Comparison of ENCODE assay signal across 9 cellular contexts in the genomic region with DNA sequence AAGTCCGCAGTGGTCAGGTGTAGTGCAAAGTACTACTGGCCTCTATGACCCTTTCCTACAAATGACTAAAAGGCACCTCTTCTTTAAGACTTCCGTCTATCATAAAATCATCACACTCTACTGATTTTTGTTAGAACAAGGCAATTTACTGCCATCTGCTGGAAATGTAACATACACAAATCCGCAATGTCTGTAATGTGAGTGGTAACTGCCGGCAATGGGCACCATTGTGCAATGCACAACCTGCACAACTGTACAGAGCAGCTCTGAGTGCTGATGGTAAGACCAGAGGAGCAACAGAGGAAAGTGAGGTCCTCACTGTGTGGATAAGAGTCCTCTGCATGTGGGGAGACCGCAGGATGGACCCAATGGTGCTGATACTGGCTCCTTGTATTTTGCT.
A peak's percentile ranks its signal among the peaks of the same experiment; 100 is the strongest.
DNase-seq lines count a peak whose midpoint lies in the region; TF ChIP-seq lines count a peak whose summit lies in the region.
"Had no signal": no experiment of that assay in that cellular context is flagged by ENCODE, and none has a peak within 500 bp of the region (broad histone marks: within the 10 kb centered on the region; RNA-seq: fewer than 3 reads in every experiment).

No MANE protein-coding gene starts in this region.

- H2AFZ ChIP-seq in PC-9: no peak overlapping the region
- H2AFZ ChIP-seq in hepatocyte: no peak overlapping the region

- H3K9me2 ChIP-seq in PC-9 (ENCODE audit: insufficient read depth) (no peaks in the 10 kb centered on the region), hepatocyte (replicated peaks; ENCODE audit: insufficient read depth) (no peaks in the 10 kb centered on the region)

- no TSS peak for BruUV-seq in PC-9 (replicated peaks; lab: Mats Ljungman, UMichigan)

- H4K20me1 ChIP-seq in PC-9 (ENCODE audit: insufficient read depth) (no peaks in the 10 kb centered on the region), hepatocyte (ENCODE audit: insufficient read depth, poor library complexity, severe bottlenecking) (no peaks in the 10 kb centered on the region)

- H3K4me2 ChIP-seq in PC-9 (no peak overlapping the region), hepatocyte (no peak overlapping the region)

- intact Hi-C loops in PC-9 (cut with micrococcal nuclease; ENCODE audit: unreplicated experiment): no loop called here

- no peaks in the 10 kb centered on the region for H3K36me3 ChIP-seq in PC-9 (ENCODE audit: low read depth)
- no peaks in the 10 kb centered on the region for H3K36me3 ChIP-seq in hepatocyte (replicated peaks; ENCODE audit: insufficient read depth, low read depth)
- H3K36me3 ChIP-seq: thoracic aorta had no signal

- H3F3A ChIP-seq in PC-9 (ENCODE audit: insufficient read depth, low read depth): no peaks in the 10 kb centered on the region

- H3K4me1 ChIP-seq in PC-9 (replicated peaks; ENCODE audit: insufficient read depth) (no peaks in the 10 kb centered on the region), hepatocyte (ENCODE audit: insufficient read depth) (no peaks in the 10 kb centered on the region)

- H3K4me3 ChIP-seq in PC-9 (no peak overlapping the region), hepatocyte (no peak overlapping the region)
- H3K4me3 ChIP-seq: thoracic aorta had no signal

- no peaks in the 10 kb centered on the region for H3K9me3 ChIP-seq in PC-9 (ENCODE audit: insufficient read depth, low read depth)
- no peaks in the 10 kb centered on the region for H3K9me3 ChIP-seq in hepatocyte (ENCODE audit: low read depth)
- H3K9me3 ChIP-seq: thoracic aorta had no signal

- CTCF ChIA-PET in PC-9 (lab: Charles Lee): no interaction called here

- DNase-seq in AG08396 (ENCODE audit: low spot score) (peak; percentile 40), HCEC 1CT (peak; percentile 48), PC-9 (peak; percentile 21 to 53), hepatocyte (ENCODE audit: low spot score) (no peak), germinal center (ENCODE audit: low spot score) (no peak), NCI-H1436 (lab: John Stamatoyannopoulos, UW) (no peak)
- DNase-seq in stimulated activated CD4-positive, alpha-beta T cell treated with anti-CD3 and anti-CD28 coated beads, Interleukin-2, amount 100 ng/mL, for 24 hours: no peak
- DNase-seq in activated CD8-positive, alpha-beta memory T cell treated with anti-CD3 and anti-CD28 coated beads for 24 hours: no peak

- POLR2A ChIA-PET in PC-9 (lab: Charles Lee; ENCODE audit: unreplicated experiment): interaction anchor here (0.5 kb wide), 1 partner anchor 10 kb away, joined by 4 read pairs; no protein-coding TSS in a partner anchor

- no peaks in the 10 kb centered on the region for H3K79me2 ChIP-seq in PC-9 (ENCODE audit: low read depth)
- no peaks in the 10 kb centered on the region for H3K79me2 ChIP-seq in hepatocyte

- H3K27me3 ChIP-seq in PC-9 (ENCODE audit: insufficient read depth, low read depth) (no peaks in the 10 kb centered on the region), hepatocyte (no peaks in the 10 kb centered on the region)

- TF ChIP-seq CTCF in PC-9 (conservative IDR thresholded peaks at IDR 0.05) (peak; percentile 66), hepatocyte (IDR thresholded peaks at IDR 0.05; ENCODE audit: poor library complexity) (peak; percentile 45)

- WGBS in hepatocyte (ENCODE audit: low lambda C conversion rate, missing lambda C conversion rate): 83% methylated on average over 5 of the region's 5 CpGs

- H3K27ac ChIP-seq in PC-9: no peak overlapping the region
- no peak overlapping the region for H3K27ac ChIP-seq in hepatocyte
- H3K27ac ChIP-seq: thoracic aorta had no signal

Comparison
In these comparisons a context has a peak if more than half of its experiments do, and no peak if none do; other contexts are left out.
1. DNase-seq: peak in AG08396 (single experiment), HCEC 1CT (single experiment) and PC-9 (2 of 2); none in hepatocyte (single experiment), stimulated activated CD4-positive, alpha-beta T cell treated with anti-CD3 and anti-CD28 coated beads, Interleukin-2, amount 100 ng/mL, for 24 hours (0 of 2), germinal center (single experiment), activated CD8-positive, alpha-beta memory T cell treated with anti-CD3 and anti-CD28 coated beads for 24 hours (single experiment) and NCI-H1436 (single experiment).